Comparison of ENCODE assay signal across 2 cellular contexts in genomic region chr6:42733867-42734481, GRCh38. TPM values are rescaled to one million over a fixed set of nuclear protein-coding genes. Genes with fewer than 3 reads are reported as not detected.
"Had no signal": no experiment of that assay in that cellular context is flagged by ENCODE, and none has a peak within 500 bp of the region (broad histone marks: within the 10 kb centered on the region; RNA-seq: fewer than 3 reads in every experiment).

No MANE protein-coding gene starts in this region.

RNA-seq across cellular contexts. Expression of gene PRPH2, which starts 11.6 kb away (rescaled TPM):
- total RNA-seq: left lobe of liver had no signal
- polyA plus RNA-seq: mammary epithelial cell had no signal
